ENCODE assay signal across 8 cellular contexts in genomic region chr6:21587182-21587924, GRCh38. TPM values are rescaled to one million over a fixed set of nuclear protein-coding genes. Genes with fewer than 3 reads are reported as not detected.
DNase-seq lines count a peak whose midpoint lies in the region; TF ChIP-seq lines count a peak whose summit lies in the region.

No MANE protein-coding gene starts in this region.

- no peak for DNase-seq in HFF-Myc (ENCODE audit: extremely low read depth, low read depth)
- peak; percentile 67 for DNase-seq in MV-4-11 (lab: John Stamatoyannopoulos, UW)
- DNase-seq in colonic mucosa: peak; percentile 70
- peak; percentile 91 for DNase-seq in left kidney (ENCODE audit: low read depth, low spot score)
- DNase-seq in stimulated activated CD8-positive, alpha-beta memory T cell treated with anti-CD3 and anti-CD28 coated beads, Interleukin-15, amount 100 ng/mL, for 24 hours (ENCODE audit: low read depth): peak; percentile 1

- no peaks in the 10 kb centered on the region for H3K4me1 ChIP-seq in colonic mucosa

- peak; percentile 27 for TF ChIP-seq POLR2A in GM10847 (IDR thresholded peaks at IDR 0.05; ENCODE audit: extremely low read depth, insufficient read length)

- TF ChIP-seq CTCF in 22Rv1 (IDR thresholded peaks at IDR 0.05) (peak; percentile 16; the same call in 1 of the 2 replicates), HFF-Myc (IDR thresholded peaks at IDR 0.05; ENCODE audit: low read depth, low read length, missing control alignments) (peak; percentile 8), SU-DHL-6 (IDR thresholded peaks at IDR 0.05; ENCODE audit: insufficient read depth, low read length, poor library complexity, severe bottlenecking) (no peak), colonic mucosa (IDR thresholded peaks at IDR 0.05) (no peak)

- intact Hi-C loops in colonic mucosa (cut with DNase I): loop anchor here (10.0 kb wide), 1 partner anchor 713 kb away; no protein-coding TSS in a partner anchor

- H3K27ac ChIP-seq in 22Rv1 (peak overlapping the region; percentile 97), SU-DHL-6 (ENCODE audit: low read depth, low read length) (no peak overlapping the region), colonic mucosa (peak overlapping the region; percentile 92)

- peak overlapping the region; percentile 99 for H2AFZ ChIP-seq in SU-DHL-6 (ENCODE audit: low read depth, low read length, severe bottlenecking)

- no peaks in the 10 kb centered on the region for H3K27me3 ChIP-seq in SU-DHL-6 (ENCODE audit: low read length)
- H3K27me3 ChIP-seq in colonic mucosa: no peaks in the 10 kb centered on the region

- H4K20me1 ChIP-seq in SU-DHL-6 (ENCODE audit: low read depth, low read length): no peaks in the 10 kb centered on the region

- H3K4me3 ChIP-seq in HFF-Myc (replicated peaks; ENCODE audit: low read depth, low read length) (peak overlapping the region; percentile 65), SU-DHL-6 (ENCODE audit: insufficient read depth, low read length, poor library complexity, severe bottlenecking) (peak overlapping the region; percentile 83), colonic mucosa (peak overlapping the region; percentile 71)

- H3K9me2 ChIP-seq in SU-DHL-6 (replicated peaks; ENCODE audit: insufficient read depth, low read length): no peaks in the 10 kb centered on the region

- peak overlapping the region; percentile 69 for H3K9ac ChIP-seq in SU-DHL-6 (ENCODE audit: low read length)
- peak overlapping the region; percentile 78 to 92 for H3K9ac ChIP-seq in colonic mucosa (ENCODE audit: low read depth in 2 of 2, low read length in 2 of 2)

- no peaks in the 10 kb centered on the region for H3F3A ChIP-seq in SU-DHL-6 (ENCODE audit: insufficient read depth)

- H3K4me2 ChIP-seq in SU-DHL-6 (ENCODE audit: low read depth, low read length, poor library complexity, severe bottlenecking): peak overlapping the region; percentile 100

- H3K36me3 ChIP-seq in SU-DHL-6 (ENCODE audit: low read length): no peaks in the 10 kb centered on the region
- H3K36me3 ChIP-seq in colonic mucosa: no peaks in the 10 kb centered on the region

- no peaks in the 10 kb centered on the region for H3K79me2 ChIP-seq in SU-DHL-6 (ENCODE audit: insufficient read depth, low read length)

- no peaks in the 10 kb centered on the region for H3K9me3 ChIP-seq in SU-DHL-6 (ENCODE audit: insufficient read depth, low read length)
- H3K9me3 ChIP-seq in colonic mucosa: no peaks in the 10 kb centered on the region

RNA-seq across cellular contexts. Expression of gene SOX4, which starts 6.2 kb away (rescaled TPM):
- total RNA-seq in colonic mucosa: 10 to 100 TPM; 45.1 to 47.0 TPM

Comparison
In these comparisons a context has a peak if more than half of its experiments do, and no peak if none do; other contexts are left out.
1. CTCF ChIP-seq: peak in 22Rv1 (single experiment) and HFF-Myc (single experiment); none in SU-DHL-6 (single experiment) and colonic mucosa (single experiment).
2. Peak in every context shown above with its lines, with median percentiles within 50 percentile points of each other: H3K4me3 ChIP-seq.